Comparison of ENCODE assay signal across 26 cellular contexts in the genomic region with DNA sequence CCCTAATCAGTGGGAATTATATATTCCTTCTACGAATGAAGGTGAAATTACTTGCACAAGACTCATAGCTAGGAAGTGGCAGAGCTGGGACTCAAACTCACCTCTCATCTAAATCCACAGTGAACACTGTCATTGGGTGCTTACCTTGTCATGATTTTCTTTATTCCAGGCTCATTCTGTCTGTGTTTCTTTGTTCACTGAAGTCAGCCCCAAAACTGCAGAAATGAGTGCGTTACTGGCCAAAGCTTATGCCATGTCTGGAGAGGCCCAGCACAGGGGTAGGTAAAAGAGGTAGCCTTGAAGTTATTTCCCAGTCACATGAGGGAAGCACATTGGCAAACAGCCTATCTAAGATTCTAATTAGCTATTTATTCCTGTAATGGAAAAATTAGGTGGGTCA. TPM values are rescaled to one million over a fixed set of nuclear protein-coding genes. Genes with fewer than 3 reads are reported as not detected.
"Had no signal": no experiment of that assay in that cellular context is flagged by ENCODE, and none has a peak within 500 bp of the region (broad histone marks: within the 10 kb centered on the region; RNA-seq: fewer than 3 reads in every experiment).

No MANE protein-coding gene starts in this region.

- H3K27me3 ChIP-seq: colonic mucosa, heart left ventricle, pancreas, right atrium auricular region, sigmoid colon, thyroid gland, upper lobe of left lung, uterus had no signal

- H3K4me3 Mint-ChIP-seq: endodermal cell; natural killer cell treated with Interleukin-12 subunit alpha and Interleukin-12 subunit beta and Interleukin-15 and Interleukin-18, amount 100 ng/mL, for 72 hours; stimulated activated naive B cell treated with anti-CD40 and anti-IgM and Interleukin-4, amounts not matched to agents 10 μg/mL and 1 μg/mL and 100 μg/mL, for 72 hours; stimulated activated naive CD8-positive, alpha-beta T cell treated with anti-CD3 and anti-CD28 coated beads, Interleukin-15, amount 100 ng/mL, for 72 hours had no signal

- H3K4me3 ChIP-seq: colonic mucosa, heart left ventricle, pancreas, right atrium auricular region, sigmoid colon, skin epidermis, thyroid gland, upper lobe of left lung, uterus had no signal

- H3K9me3 ChIP-seq: colonic mucosa, heart left ventricle, pancreas, right atrium auricular region, sigmoid colon, thyroid gland, upper lobe of left lung, uterus had no signal

- H3K36me3 Mint-ChIP-seq: natural killer cell treated with Interleukin-12 subunit alpha and Interleukin-12 subunit beta and Interleukin-15 and Interleukin-18, amount 100 ng/mL, for 72 hours had no signal

- H3K9me3 Mint-ChIP-seq: endodermal cell; natural killer cell treated with Interleukin-12 subunit alpha and Interleukin-12 subunit beta and Interleukin-15 and Interleukin-18, amount 100 ng/mL, for 72 hours; stimulated activated naive B cell treated with anti-CD40 and anti-IgM and Interleukin-4, amounts not matched to agents 10 μg/mL and 1 μg/mL and 100 μg/mL, for 72 hours; stimulated activated naive CD8-positive, alpha-beta T cell treated with anti-CD3 and anti-CD28 coated beads, Interleukin-15, amount 100 ng/mL, for 72 hours had no signal

- ATAC-seq: heart left ventricle; left lobe of liver; natural killer cell treated with Interleukin-12 subunit alpha and Interleukin-12 subunit beta and Interleukin-15 and Interleukin-18, amount 100 ng/mL, for 72 hours; pancreas; stimulated activated naive B cell treated with anti-CD40 and anti-IgM and Interleukin-4, amounts not matched to agents 10 μg/mL and 1 μg/mL and 100 μg/mL, for 72 hours; stimulated activated naive CD8-positive, alpha-beta T cell treated with anti-CD3 and anti-CD28 coated beads, Interleukin-15, amount 100 ng/mL, for 72 hours had no signal

- H3K27me3 Mint-ChIP-seq: stimulated activated naive CD8-positive, alpha-beta T cell treated with anti-CD3 and anti-CD28 coated beads, Interleukin-15, amount 100 ng/mL, for 72 hours had no signal

- H3K27ac Mint-ChIP-seq: endodermal cell; natural killer cell treated with Interleukin-12 subunit alpha and Interleukin-12 subunit beta and Interleukin-15 and Interleukin-18, amount 100 ng/mL, for 72 hours; stimulated activated naive B cell treated with anti-CD40 and anti-IgM and Interleukin-4, amounts not matched to agents 10 μg/mL and 1 μg/mL and 100 μg/mL, for 72 hours had no signal

- H3K36me3 ChIP-seq: colonic mucosa, heart left ventricle, pancreas, right atrium auricular region, sigmoid colon, thyroid gland, upper lobe of left lung, uterus had no signal

- H3K4me1 Mint-ChIP-seq: stimulated activated naive B cell treated with anti-CD40 and anti-IgM and Interleukin-4, amounts not matched to agents 10 μg/mL and 1 μg/mL and 100 μg/mL, for 72 hours; stimulated activated naive CD8-positive, alpha-beta T cell treated with anti-CD3 and anti-CD28 coated beads, Interleukin-15, amount 100 ng/mL, for 72 hours had no signal

- DNase-seq: cerebellar nuclear complex; colonic mucosa; dermis blood vessel endothelial cell; effector CD4-positive, alpha-beta T cell; endodermal cell; erythroblast; foreskin melanocyte; heart left ventricle; kidney glomerular epithelial cell; mammary epithelial cell; occipital lobe; pancreas; sigmoid colon; stimulated activated CD4-positive, alpha-beta T cell treated with anti-CD3 and anti-CD28 coated beads, Interleukin-2, amount 100 ng/mL, for 24 hours; stimulated activated CD4-positive, alpha-beta T cell treated with anti-CD3 and anti-CD28 coated beads, Interleukin-4, amount 100 ng/mL, for 4 hours; stimulated activated naive B cell treated with anti-CD40 and anti-IgM and Interleukin-4, amounts not matched to agents 10 μg/mL and 1 μg/mL and 100 μg/mL, for 72 hours; stimulated activated naive CD8-positive, alpha-beta T cell treated with anti-CD3 and anti-CD28 coated beads, Interleukin-15, amount 100 ng/mL, for 72 hours; thyroid gland; upper lobe of left lung; uterus had no signal

- H3K4me1 ChIP-seq: colonic mucosa, pancreas, right atrium auricular region, sigmoid colon, thyroid gland, uterus had no signal

- H3K27ac ChIP-seq: colonic mucosa, heart left ventricle, pancreas, right atrium auricular region, sigmoid colon, skin epidermis, thyroid gland, upper lobe of left lung, uterus had no signal

RNA-seq across cellular contexts. Expression of gene TTC23L, which starts 29.8 kb away (rescaled TPM):
- total RNA-seq: endothelial cell of umbilical vein; left lobe of liver; natural killer cell treated with Interleukin-12 subunit alpha and Interleukin-12 subunit beta and Interleukin-15 and Interleukin-18, amount 100 ng/mL, for 72 hours; subcutaneous adipose tissue had no signal
